ENCODE assay signal across 8 cellular contexts in genomic region chr5:119340597-119341218, GRCh38. TPM values are rescaled to one million over a fixed set of nuclear protein-coding genes. Genes with fewer than 3 reads are reported as not detected.
A peak's percentile ranks its signal among the peaks of the same experiment; 100 is the strongest.
DNase-seq lines count a peak whose midpoint lies in the region; ATAC-seq and TF ChIP-seq lines count a peak whose summit lies in the region.

No MANE protein-coding gene starts in this region.

- DNase-seq in CD14-positive monocyte (ENCODE audit: low spot score) (no peak), dermis blood vessel endothelial cell (no peak), NCI-H82 treated with DMSO at 0.1 percent for 48 hours (lab: John Stamatoyannopoulos, UW; ENCODE audit: unreplicated experiment) (no peak), NCI-H226 (no peak)
- DNase-seq in activated CD4-positive, alpha-beta memory T cell treated with anti-CD3 and anti-CD28 coated beads, Interleukin-2, amount 10 ng/mL, durations not matched to agents 7 days and 5 days = peak; percentile 85
- peak; percentile 66 for DNase-seq in stimulated activated naive CD8-positive, alpha-beta T cell treated with anti-CD3 and anti-CD28 coated beads, Interleukin-15, Interleukin-2, amounts not matched to agents 100 U/mL and 50 U/mL, for 24 hours

- intact Hi-C loops in CD14-positive monocyte (cut with micrococcal nuclease) = loop anchor here (5.0 to 10.0 kb wide), 3 partner anchors 68 to 74 kb away; no protein-coding TSS in a partner anchor

- CTCF ChIA-PET in activated CD4-positive, alpha-beta memory T cell treated with anti-CD3 and anti-CD28 coated beads, Interleukin-2, amount 10 ng/mL, durations not matched to agents 7 days and 5 days (lab: Charles Lee) = interaction anchor here (0.7 to 10.4 kb wide), 21 partner anchors 12 to 352 kb away, joined by 3 to 77 read pairs (median 5); partner anchors contain the start of genes DMXL1, DTWD2 and TNFAIP8

- TF ChIP-seq CTCF in CD14-positive monocyte (IDR thresholded peaks at IDR 0.05) = no peak

- no peaks in the 10 kb centered on the region for H3K9me3 Mint-ChIP-seq in CD14-positive monocyte
- no peaks in the 10 kb centered on the region for H3K9me3 Mint-ChIP-seq in activated CD4-positive, alpha-beta memory T cell treated with anti-CD3 and anti-CD28 coated beads, Interleukin-2, amount 10 ng/mL, durations not matched to agents 7 days and 5 days

- H3K27ac Mint-ChIP-seq in CD14-positive monocyte = peak overlapping the region; percentile 79 to 97 (median 92)
- H3K27ac Mint-ChIP-seq in activated CD4-positive, alpha-beta memory T cell treated with anti-CD3 and anti-CD28 coated beads, Interleukin-2, amount 10 ng/mL, durations not matched to agents 7 days and 5 days = peak overlapping the region; percentile 94

- peaks cover 2 to 16% of the 10 kb centered on the region in 2 donors for H3K36me3 Mint-ChIP-seq in CD14-positive monocyte
- H3K36me3 Mint-ChIP-seq in activated CD4-positive, alpha-beta memory T cell treated with anti-CD3 and anti-CD28 coated beads, Interleukin-2, amount 10 ng/mL, durations not matched to agents 7 days and 5 days (ENCODE audit: low read depth) = peaks cover 59% of the 10 kb centered on the region

- peak overlapping the region; percentile 69 to 85 for H3K4me3 Mint-ChIP-seq in CD14-positive monocyte
- peak overlapping the region; percentile 77 for H3K4me3 Mint-ChIP-seq in activated CD4-positive, alpha-beta memory T cell treated with anti-CD3 and anti-CD28 coated beads, Interleukin-2, amount 10 ng/mL, durations not matched to agents 7 days and 5 days

- ATAC-seq in GM19324 (IDR thresholded peaks at IDR 0.05; ENCODE audit: low FRiP score, unreplicated experiment) (peak; percentile 68), HG03342 (IDR thresholded peaks at IDR 0.05; ENCODE audit: unreplicated experiment) (peak; percentile 60)
- ATAC-seq in stimulated activated naive CD8-positive, alpha-beta T cell treated with anti-CD3 and anti-CD28 coated beads, Interleukin-15, Interleukin-2, amounts not matched to agents 100 U/mL and 50 U/mL, for 24 hours = peak; percentile 25

- POLR2A ChIA-PET in activated CD4-positive, alpha-beta memory T cell treated with anti-CD3 and anti-CD28 coated beads, Interleukin-2, amount 10 ng/mL, durations not matched to agents 7 days and 5 days (lab: Charles Lee) = interaction anchor here (0.9 to 23.6 kb wide), 18 partner anchors 10 to 352 kb away, joined by 3 to 779 read pairs (median 14); partner anchors contain the start of genes DMXL1, DTWD2 and TNFAIP8

- H3K4me1 Mint-ChIP-seq in CD14-positive monocyte = peaks cover 95% of the 10 kb centered on the region
- peaks cover 90% of the 10 kb centered on the region for H3K4me1 Mint-ChIP-seq in activated CD4-positive, alpha-beta memory T cell treated with anti-CD3 and anti-CD28 coated beads, Interleukin-2, amount 10 ng/mL, durations not matched to agents 7 days and 5 days

- H3K27me3 Mint-ChIP-seq in CD14-positive monocyte (ENCODE audit: low read depth in 3 of 3) = no peaks in the 10 kb centered on the region
- no peaks in the 10 kb centered on the region for H3K27me3 Mint-ChIP-seq in activated CD4-positive, alpha-beta memory T cell treated with anti-CD3 and anti-CD28 coated beads, Interleukin-2, amount 10 ng/mL, durations not matched to agents 7 days and 5 days

RNA-seq across cellular contexts. Expression of gene TNFAIP8, which starts 15.1 kb away (rescaled TPM):
- 10 to 100 TPM; 47.0 to 55.5 TPM for polyA plus RNA-seq in CD14-positive monocyte
- 100 to 1,000 TPM; 161 to 163 TPM for total RNA-seq in activated CD4-positive, alpha-beta memory T cell treated with anti-CD3 and anti-CD28 coated beads, Interleukin-2, amount 10 ng/mL, durations not matched to agents 7 days and 5 days
- total RNA-seq in dermis blood vessel endothelial cell = 13.6 and 15.9 TPM in 2 replicates

Comparison
In these comparisons a context has a peak if more than half of its experiments do, and no peak if none do; other contexts are left out.
1. DNase-seq: peak in activated CD4-positive, alpha-beta memory T cell treated with anti-CD3 and anti-CD28 coated beads, Interleukin-2, amount 10 ng/mL, durations not matched to agents 7 days and 5 days (single experiment) and stimulated activated naive CD8-positive, alpha-beta T cell treated with anti-CD3 and anti-CD28 coated beads, Interleukin-15, Interleukin-2, amounts not matched to agents 100 U/mL and 50 U/mL, for 24 hours (single experiment); none in CD14-positive monocyte (single experiment), dermis blood vessel endothelial cell (single experiment), NCI-H82 treated with DMSO at 0.1 percent for 48 hours (single experiment) and NCI-H226 (single experiment).
2. Peak in every context shown above with its lines, with median percentiles within 50 percentile points of each other: ATAC-seq.